ENCODE assay signal across 1 cellular context in the genomic region with DNA sequence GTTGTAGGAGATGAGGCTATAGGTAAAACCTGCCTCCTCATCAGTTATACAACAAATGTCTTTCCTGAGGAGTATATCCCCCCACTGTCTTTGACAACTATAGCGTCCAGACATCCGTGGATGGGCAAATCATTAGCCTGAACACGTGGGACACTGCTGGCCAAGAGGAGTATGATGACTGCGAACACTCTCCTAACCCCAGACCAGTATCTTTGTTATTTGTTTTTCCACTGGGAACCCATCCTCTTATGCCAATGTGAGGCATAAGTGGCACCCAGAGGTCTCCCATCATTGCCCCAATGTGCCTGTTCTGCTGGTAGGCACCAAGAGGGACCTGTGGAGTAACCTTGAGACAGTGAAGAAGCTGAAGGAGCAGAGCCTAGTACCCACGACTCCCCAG. TPM values are rescaled to one million over a fixed set of nuclear protein-coding genes. Genes with fewer than 3 reads are reported as not detected.
"Had no signal": no experiment of that assay in that cellular context is flagged by ENCODE, and none has a peak within 500 bp of the region (broad histone marks: within the 10 kb centered on the region; RNA-seq: fewer than 3 reads in every experiment).

No MANE protein-coding gene starts in this region.

RNA-seq across cellular contexts. Expression of a gene that starts 50.9 kb away (rescaled TPM):
- polyA plus RNA-seq: naive thymus-derived CD4-positive, alpha-beta T cell had no signal
